In the genomic region with DNA sequence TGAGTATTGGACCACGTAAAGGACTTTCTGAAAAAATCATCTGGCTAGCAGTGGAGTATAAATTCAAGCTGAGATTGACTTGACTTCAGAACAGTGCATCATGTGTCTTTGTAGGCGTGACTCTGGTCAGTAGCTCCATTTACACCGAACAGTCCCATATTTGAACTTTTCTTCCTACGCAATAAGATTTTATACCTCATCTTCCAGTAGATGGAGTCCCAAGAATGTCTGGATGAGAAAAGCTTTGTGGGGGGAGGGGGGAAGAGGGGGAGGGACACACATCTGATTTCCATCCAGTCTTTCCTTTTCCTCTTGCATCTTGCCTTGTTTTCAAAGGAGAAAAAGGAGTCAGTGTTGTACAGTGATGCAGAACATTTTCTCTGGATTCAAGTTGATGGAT, we compare ENCODE assay signal across 24 cellular contexts.
"Had no signal": no experiment of that assay in that cellular context is flagged by ENCODE, and none has a peak within 500 bp of the region (broad histone marks: within the 10 kb centered on the region; RNA-seq: fewer than 3 reads in every experiment).

No MANE protein-coding gene starts in this region.

- H3K27me3 ChIP-seq: colonic mucosa, foreskin keratinocyte, hepatocyte, neural progenitor cell, spleen, thyroid gland had no signal

- H2AFZ ChIP-seq: hepatocyte, neural progenitor cell, parathyroid adenoma had no signal

- H3K4me3 Mint-ChIP-seq: dendritic cell treated with granulocyte-macrophage colony-stimulating factor and Interleukin-4, amounts not matched to agents 40 ng/mL and 50 ng/mL, for 4 days; endodermal cell; mesothelial cell of epicardium; naive B cell; nephron; neural progenitor cell; stimulated activated naive B cell treated with anti-CD40 and anti-IgM and Interleukin-4, amounts not matched to agents 10 μg/mL and 1 μg/mL and 100 μg/mL, for 72 hours; stimulated activated naive CD8-positive, alpha-beta T cell treated with anti-CD3 and anti-CD28 coated beads, Interleukin-15, Interleukin-2, amounts not matched to agents 100 ng/mL and 50 ng/mL, for 24 hours had no signal

- H3K9ac ChIP-seq: neural progenitor cell, parathyroid adenoma had no signal

- DNase-seq: colonic mucosa; effector CD8-positive, alpha-beta T cell; foreskin keratinocyte; kidney; mucosa of descending colon; naive B cell; psoas muscle; spleen; stimulated activated naive B cell treated with anti-CD40 and anti-IgM and Interleukin-4, amounts not matched to agents 10 μg/mL and 1 μg/mL and 100 μg/mL, for 72 hours; thyroid gland had no signal

- H3K36me3 ChIP-seq: colonic mucosa, gastroesophageal sphincter, heart left ventricle, neural progenitor cell, spleen, thyroid gland had no signal

- H3K4me2 ChIP-seq: hepatocyte, neural progenitor cell had no signal

- H3K36me3 Mint-ChIP-seq: mesothelial cell of epicardium; naive B cell; neural progenitor cell; stimulated activated naive B cell treated with anti-CD40 and anti-IgM and Interleukin-4, amounts not matched to agents 10 μg/mL and 1 μg/mL and 100 μg/mL, for 72 hours had no signal

- H3K27ac Mint-ChIP-seq: dendritic cell treated with granulocyte-macrophage colony-stimulating factor and Interleukin-4, amounts not matched to agents 40 ng/mL and 50 ng/mL, for 4 days; naive B cell; nephron; stimulated activated naive B cell treated with anti-CD40 and anti-IgM and Interleukin-4, amounts not matched to agents 10 μg/mL and 1 μg/mL and 100 μg/mL, for 72 hours; stimulated activated naive CD8-positive, alpha-beta T cell treated with anti-CD3 and anti-CD28 coated beads, Interleukin-15, Interleukin-2, amounts not matched to agents 100 ng/mL and 50 ng/mL, for 24 hours had no signal

- H3K9me3 ChIP-seq: colonic mucosa, gastroesophageal sphincter, heart left ventricle, mucosa of descending colon, psoas muscle, spleen, thyroid gland had no signal

- H3K4me3 ChIP-seq: colonic mucosa, gastroesophageal sphincter, heart left ventricle, hepatocyte, lung, mucosa of descending colon, neural progenitor cell, psoas muscle, skin epidermis, spleen, thyroid gland had no signal

- H3K4me1 Mint-ChIP-seq: naive B cell had no signal

- H3K9me3 Mint-ChIP-seq: dendritic cell treated with granulocyte-macrophage colony-stimulating factor and Interleukin-4, amounts not matched to agents 40 ng/mL and 50 ng/mL, for 4 days; endodermal cell; mesothelial cell of epicardium; nephron; neural progenitor cell; stimulated activated naive B cell treated with anti-CD40 and anti-IgM and Interleukin-4, amounts not matched to agents 10 μg/mL and 1 μg/mL and 100 μg/mL, for 72 hours; stimulated activated naive CD8-positive, alpha-beta T cell treated with anti-CD3 and anti-CD28 coated beads, Interleukin-15, Interleukin-2, amounts not matched to agents 100 ng/mL and 50 ng/mL, for 24 hours had no signal

- ATAC-seq: esophagus mucosa; foreskin keratinocyte; gastroesophageal sphincter; mucosa of descending colon; stimulated activated naive B cell treated with anti-CD40 and anti-IgM and Interleukin-4, amounts not matched to agents 10 μg/mL and 1 μg/mL and 100 μg/mL, for 72 hours had no signal

- H3K79me2 ChIP-seq: hepatocyte, parathyroid adenoma had no signal

- H3K27ac ChIP-seq: colonic mucosa, epithelial cell of prostate, foreskin keratinocyte, gastroesophageal sphincter, heart left ventricle, hepatocyte, neural progenitor cell, parathyroid adenoma, psoas muscle, skin epidermis, spleen, thyroid gland had no signal

- H3K4me1 ChIP-seq: colonic mucosa, foreskin keratinocyte, parathyroid adenoma, psoas muscle, spleen had no signal
